ENCODE assay signal across 1 cellular context in the genomic region with DNA sequence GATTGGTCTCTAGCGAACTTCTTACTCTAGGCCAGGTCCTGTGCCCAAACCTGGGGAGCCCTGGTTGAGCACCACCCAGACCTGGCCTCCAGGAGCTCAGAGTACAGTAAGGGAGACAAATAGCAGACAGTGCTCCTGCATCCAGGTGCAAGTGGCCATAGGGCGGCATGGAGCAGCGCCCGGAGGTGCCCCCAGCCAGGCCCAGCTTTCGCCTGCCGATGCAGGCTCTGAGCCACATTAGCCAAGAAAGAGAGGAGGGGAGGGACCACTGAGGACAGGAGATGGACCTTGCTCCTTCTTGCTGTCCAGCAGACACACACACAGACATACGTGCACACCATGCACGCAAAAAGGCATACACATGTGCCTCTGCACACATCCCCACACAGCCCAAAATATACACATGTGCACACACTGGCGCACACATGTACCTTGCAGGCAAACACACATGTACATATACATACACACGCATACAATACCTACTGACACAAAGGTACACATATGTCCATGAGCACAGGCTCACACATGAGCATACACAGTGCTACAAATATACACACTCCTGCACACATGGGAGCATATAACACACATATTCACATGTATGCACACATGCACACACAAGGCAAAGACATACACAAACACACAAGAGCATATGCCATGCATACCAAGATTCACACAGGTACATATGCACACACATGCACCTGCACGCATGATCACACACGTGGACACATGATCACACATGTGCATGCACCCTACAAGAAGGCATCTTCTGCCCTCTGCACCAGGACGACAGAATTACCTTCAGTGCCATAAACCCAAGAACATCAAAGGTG.
TF ChIP-seq lines count a peak whose summit lies in the region.

No MANE protein-coding gene starts in this region.

TF ChIP-seq in HCT116, 20 proteins besides CTCF, POLR2A, EP300 and RAD21:
- peak; percentile 84 for TF ChIP-seq TCF7L2 (IDR thresholded peaks at IDR 0.05; ENCODE audit: borderline replicate concordance, extremely low read depth, insufficient read depth, insufficient read length)
- no peak for TF ChIP-seq ELF1 (IDR thresholded peaks at IDR 0.05; ENCODE audit: borderline replicate concordance, low read depth)
